Comparison of ENCODE assay signal across 19 cellular contexts in genomic region chr16:5415123-5415522, GRCh38.
DNase-seq lines count a peak whose midpoint lies in the region; ATAC-seq, FAIRE-seq and TF ChIP-seq lines count a peak whose summit lies in the region.
"Had no signal": no experiment of that assay in that cellular context is flagged by ENCODE, and none has a peak within 500 bp of the region (broad histone marks: within the 10 kb centered on the region; RNA-seq: fewer than 3 reads in every experiment).

No MANE protein-coding gene starts in this region.

- no peak for ATAC-seq in SK-N-SH treated with all-trans-retinoic acid at 6 μM for 48 hours
- no peak for ATAC-seq in K562
- ATAC-seq in GM21367 (IDR thresholded peaks at IDR 0.05; ENCODE audit: unreplicated experiment): no peak

- H3K36me3 Mint-ChIP-seq in neural crest cell (ENCODE audit: low read depth): no peaks in the 10 kb centered on the region

- no peaks in the 10 kb centered on the region for H3K4me1 Mint-ChIP-seq in neural crest cell

- in situ Hi-C loops in K562 (cut with MboI): no loop called here

- H2AFZ ChIP-seq in SK-N-SH (ENCODE audit: low read depth): no peak overlapping the region
- H2AFZ ChIP-seq in Karpas-422 (ENCODE audit: low read length): no peak overlapping the region
- H2AFZ ChIP-seq in K562 (ENCODE audit: low read depth, low read length): no peak overlapping the region
- H2AFZ ChIP-seq: PC-9 had no signal

- H4K20me1 ChIP-seq in SK-N-SH (ENCODE audit: insufficient read depth): no peaks in the 10 kb centered on the region
- no peaks in the 10 kb centered on the region for H4K20me1 ChIP-seq in Karpas-422 (ENCODE audit: insufficient read depth, low read depth, low read length)
- 0 out of 2 replicates have a peak, but pooled peaks cover 2% of the 10 kb centered on the region for H4K20me1 ChIP-seq in K562 (replicated peaks; ENCODE audit: control insufficient read depth, insufficient read depth, low read length)

- no peak overlapping the region for H3K27ac Mint-ChIP-seq in neural crest cell (ENCODE audit: unreplicated experiment)

- no peak overlapping the region for H3K4me3 Mint-ChIP-seq in neural crest cell

- no peaks in the 10 kb centered on the region for H3K9me1 ChIP-seq in K562 (ENCODE audit: control insufficient read depth, insufficient read depth, low read length)

- H3K4me1 ChIP-seq in SK-N-SH (ENCODE audit: control insufficient read depth in 1 of 2, insufficient read depth in 2 of 2, low read depth in 1 of 2, low read length in 1 of 2) (peaks cover 0 to 5% of the 10 kb centered on the region in 2 experiments; a peak in 1 of 4 replicates), Karpas-422 (ENCODE audit: low read length) (no peaks in the 10 kb centered on the region), K562 (replicated peaks in 1 of 2; ENCODE audit: control insufficient read depth in 2 of 2, insufficient read depth in 2 of 2, low read length in 2 of 2) (no peaks in the 10 kb centered on the region)
- H3K4me1 ChIP-seq: HAP-1 had no signal

- FAIRE-seq in K562 (lab: Jason Lieb, UNC): no peak
- FAIRE-seq: HTR-8/SVneo had no signal

- CTCF ChIA-PET in SK-N-SH (lab: Yijun Ruan, JAX): interaction anchor here (0.7 to 5.0 kb wide), 4 partner anchors 18 to 200 kb away, joined by 5 to 86 read pairs (median 8); no protein-coding TSS in a partner anchor
- CTCF ChIA-PET in K562 (lab: Yijun Ruan, JAX; ENCODE audit: low intra/inter-chr PET ratio): no interaction called here

- H3K4me2 ChIP-seq in SK-N-SH (no peak overlapping the region), Karpas-422 (ENCODE audit: low read depth, low read length, poor library complexity, severe bottlenecking) (no peak overlapping the region), K562 (ENCODE audit: insufficient read depth, low read length) (no peak overlapping the region)
- H3K4me2 ChIP-seq: PC-9 had no signal

- DNase-seq in SK-N-SH (no peak), Karpas-422 (peak; percentile 59), K562 (ENCODE audit: extremely low read depth in 1 of 4, low spot score in 3 of 4) (no peak), neural crest cell (ENCODE audit: low read depth, low spot score) (no peak), middle frontal gyrus (ENCODE audit: extremely low spot score, low spot score) (no peak), NCI-H2196 treated with DMSO at 0.1 percent for 48 hours (lab: John Stamatoyannopoulos, UW; ENCODE audit: unreplicated experiment) (no peak)
- DNase-seq: C1 segment of cervical spinal cord, COR-L47, KBM-7, NCI-H1105, NCI-H187 treated with DMSO at 0.1 percent for 48 hours, NCI-H2171, NCI-H774, PC-9 had no signal

- POLR2A ChIA-PET in SK-N-SH (lab: Yijun Ruan, JAX): no interaction called here
- POLR2A ChIA-PET in K562 (lab: Yijun Ruan, JAX): no interaction called here

- 16% methylated on average over 7 of the region's 7 CpGs for WGBS in SK-N-SH (ENCODE audit: low lambda C conversion rate)
- WGBS in K562 (ENCODE audit: insufficient coverage, low coverage, missing lambda C conversion rate): 0% methylated on average over 7 of the region's 7 CpGs

- H3K9me3 Mint-ChIP-seq in neural crest cell: no peaks in the 10 kb centered on the region

- no peaks in the 10 kb centered on the region for H3K9me3 ChIP-seq in SK-N-SH
- no peaks in the 10 kb centered on the region for H3K9me3 ChIP-seq in Karpas-422 (ENCODE audit: low read length)
- H3K9me3 ChIP-seq in K562 (replicated peaks; ENCODE audit: control insufficient read depth, insufficient read depth, low read depth, low read length): no peaks in the 10 kb centered on the region
- H3K9me3 ChIP-seq: HAP-1 had no signal

- no peak for TF ChIP-seq POLR2A in K562 (conservative IDR thresholded peaks at IDR 0.05)

- no peak for TF ChIP-seq CTCF in SK-N-SH (IDR thresholded peaks at IDR 0.05)
- TF ChIP-seq CTCF in K562 (IDR thresholded peaks at IDR 0.05 in 2 of 3, conservative IDR thresholded peaks at IDR 0.05 in 1 of 3; ENCODE audit: insufficient read depth in 2 of 3, low read depth in 1 of 3, low read length in 3 of 3): peak in 1 of 3 experiments; percentile 21; a peak in 1 of 6 replicates
- TF ChIP-seq CTCF in neural crest cell (conservative IDR thresholded peaks at IDR 0.05): peak; percentile 24

- no peaks in the 10 kb centered on the region for H3F3A ChIP-seq in SK-N-SH (replicated peaks; ENCODE audit: insufficient read depth)

- no peaks in the 10 kb centered on the region for H3K9me2 ChIP-seq in SK-N-SH
- H3K9me2 ChIP-seq in Karpas-422 (replicated peaks; ENCODE audit: insufficient read depth, low read length): no peaks in the 10 kb centered on the region

- H3K9ac ChIP-seq in SK-N-SH: no peak overlapping the region
- no peak overlapping the region for H3K9ac ChIP-seq in Karpas-422 (ENCODE audit: low read length)
- H3K9ac ChIP-seq in K562 (ENCODE audit: insufficient read depth in 1 of 2, low read depth in 2 of 2, low read length in 2 of 2): no peak overlapping the region

- TF ChIP-seq EP300 in SK-N-SH (IDR thresholded peaks at IDR 0.05; ENCODE audit: borderline replicate concordance in 1 of 2, low read depth in 1 of 2, low read length in 1 of 2) (no peak), K562 (IDR thresholded peaks at IDR 0.05; ENCODE audit: low read length) (no peak)

- intact Hi-C loops in K562 (cut with micrococcal nuclease): no loop called here

- BruUV-seq in K562 (replicated peaks; lab: Mats Ljungman, UMichigan): no TSS peak

- TF ChIP-seq RAD21 in SK-N-SH (IDR thresholded peaks at IDR 0.05; ENCODE audit: low read length): 0 out of 2 replicates have a peak, but pooled peaks have one; percentile 10
- TF ChIP-seq RAD21 in K562 (CRISPR knock-in tag; conservative IDR thresholded peaks at IDR 0.05 in 1 of 2, IDR thresholded peaks at IDR 0.05 in 1 of 2): no peak

- H3K4me3 ChIP-seq in SK-N-SH (ENCODE audit: low read depth in 2 of 2, low read length in 1 of 2): no peak overlapping the region
- H3K4me3 ChIP-seq in Karpas-422 (ENCODE audit: low read length): no peak overlapping the region
- no peak overlapping the region for H3K4me3 ChIP-seq in K562
- H3K4me3 ChIP-seq: HAP-1, PC-9, SK-N-MC had no signal

- H3K27ac ChIP-seq in SK-N-SH (ENCODE audit: low read depth in 2 of 2, low read length in 1 of 2): no peak overlapping the region
- no peak overlapping the region for H3K27ac ChIP-seq in Karpas-422 (ENCODE audit: low read length)
- H3K27ac ChIP-seq in K562 (ENCODE audit: extremely low read depth, low read depth, low read length): no peak overlapping the region
- H3K27ac ChIP-seq: PC-9, SK-N-MC had no signal

- H3K79me2 ChIP-seq in SK-N-SH (ENCODE audit: insufficient read depth) (no peaks in the 10 kb centered on the region), Karpas-422 (ENCODE audit: low read length) (no peaks in the 10 kb centered on the region), K562 (ENCODE audit: control insufficient read depth, insufficient read depth, low read length) (no peaks in the 10 kb centered on the region)

- H3K36me3 ChIP-seq in SK-N-SH (replicated peaks in 1 of 2; ENCODE audit: control insufficient read depth in 1 of 2, insufficient read depth in 2 of 2, low read length in 1 of 2): no peaks in the 10 kb centered on the region
- no peaks in the 10 kb centered on the region for H3K36me3 ChIP-seq in Karpas-422 (ENCODE audit: insufficient read depth, low read length)
- H3K36me3 ChIP-seq in K562 (ENCODE audit: control insufficient read depth, insufficient read depth, low read length): no peaks in the 10 kb centered on the region
- H3K36me3 ChIP-seq: HAP-1 had no signal

- peaks cover 42% of the 10 kb centered on the region for H3K27me3 Mint-ChIP-seq in neural crest cell (ENCODE audit: low read depth)

- H3K27me3 ChIP-seq in SK-N-SH (ENCODE audit: insufficient read depth) (no peaks in the 10 kb centered on the region), Karpas-422 (ENCODE audit: low read length) (no peaks in the 10 kb centered on the region), K562 (ENCODE audit: control insufficient read depth in 2 of 2, insufficient read depth in 2 of 2, low read length in 2 of 2) (peaks cover 0 to 5% of the 10 kb centered on the region in 2 experiments; a peak in 1 of 5 replicates)

TF ChIP-seq in SK-N-SH, 30 proteins besides CTCF, POLR2A, EP300 and RAD21:
- TF ChIP-seq NFIC (IDR thresholded peaks at IDR 0.05; ENCODE audit: borderline replicate concordance): no peak
- TF ChIP-seq TAF1 (IDR thresholded peaks at IDR 0.05; ENCODE audit: borderline replicate concordance, low read depth, low read length): no peak

TF ChIP-seq in SK-N-SH treated with all-trans-retinoic acid at 6 μM for 48 hours, 23 proteins besides CTCF, POLR2A, EP300 and RAD21 (continues in another document):
- TF ChIP-seq ZNF70 (CRISPR knock-in tag; IDR thresholded peaks at IDR 0.05) (no peak), ZC3H10 (CRISPR knock-in tag; IDR thresholded peaks at IDR 0.05) (no peak), ZNF8 (CRISPR knock-in tag; IDR thresholded peaks at IDR 0.05) (no peak), POU6F1 (CRISPR knock-in tag; IDR thresholded peaks at IDR 0.05; ENCODE audit: borderline replicate concordance, low read depth) (no peak)

TF ChIP-seq in K562, 482 proteins besides CTCF, POLR2A, EP300 and RAD21:
- TF ChIP-seq BMI1 (IDR thresholded peaks at IDR 0.05; ENCODE audit: low read length) (no peak), SPI1 (IDR thresholded peaks at IDR 0.05; ENCODE audit: borderline replicate concordance, low read depth, low read length) (peak; percentile 85)

Comparison
In these comparisons a context has a peak if more than half of its experiments do, and no peak if none do; other contexts are left out.
1. Of the 27 proteins assayed by ChIP-seq in both K562 and SK-N-SH: peak only in K562: none; only in SK-N-SH: RAD21; in both: none; in neither: 25; mixed calls (peak in some experiments, not most) for 1.